Comparison of ENCODE assay signal across 8 cellular contexts in the genomic region with DNA sequence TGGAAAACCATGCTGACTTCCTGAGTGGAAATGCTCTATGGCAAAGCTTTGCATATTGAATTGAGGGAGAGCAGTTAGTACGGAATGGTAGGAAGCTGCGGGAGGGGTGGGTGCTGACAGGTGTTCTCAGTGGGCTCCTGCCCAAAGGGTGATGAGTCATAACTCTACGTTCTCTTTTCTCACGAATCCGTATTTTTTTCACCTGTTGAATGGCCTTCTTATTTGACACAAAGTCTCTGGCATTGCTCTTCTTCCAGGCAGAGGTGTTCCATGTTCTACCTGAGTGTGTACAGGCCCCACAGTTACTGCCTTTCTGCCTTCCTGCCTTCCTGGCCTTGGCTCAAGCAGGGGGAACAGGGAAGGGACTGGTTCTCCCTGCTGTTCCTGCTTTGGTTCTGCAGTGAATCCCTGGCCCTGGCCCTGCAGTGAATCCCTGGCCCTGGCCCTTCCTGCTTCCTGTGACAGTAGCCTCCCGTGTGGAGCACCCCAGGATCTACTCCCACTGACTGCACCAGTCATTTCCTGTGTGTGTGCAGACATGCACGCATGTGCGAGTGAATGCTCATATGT. TPM values are rescaled to one million over a fixed set of nuclear protein-coding genes. Genes with fewer than 3 reads are reported as not detected.
DNase-seq lines count a peak whose midpoint lies in the region; ATAC-seq, FAIRE-seq and TF ChIP-seq lines count a peak whose summit lies in the region.

No MANE protein-coding gene starts in this region.

- peak; percentile 39 for DNase-seq in iris pigment epithelial cell (ENCODE audit: low read depth)
- DNase-seq in stimulated activated CD4-positive, alpha-beta T cell treated with anti-CD3 and anti-CD28 coated beads, Interleukin-4, amount 100 ng/mL, for 24 hours: no peak
- no peak for DNase-seq in urothelium cell line (ENCODE audit: low spot score)
- DNase-seq in activated CD4-positive, alpha-beta T cell treated with anti-CD3 and anti-CD28 coated beads, Interleukin-2, amount 10 ng/mL, durations not matched to agents 7 days and 5 days: no peak

- no peaks in the 10 kb centered on the region for H3K27me3 Mint-ChIP-seq in activated CD4-positive, alpha-beta T cell treated with anti-CD3 and anti-CD28 coated beads, Interleukin-2, amount 10 ng/mL, durations not matched to agents 7 days and 5 days

- H3K9me3 Mint-ChIP-seq in activated CD4-positive, alpha-beta T cell treated with anti-CD3 and anti-CD28 coated beads, Interleukin-2, amount 10 ng/mL, durations not matched to agents 7 days and 5 days: no peaks in the 10 kb centered on the region

- H3K4me3 Mint-ChIP-seq in activated CD4-positive, alpha-beta T cell treated with anti-CD3 and anti-CD28 coated beads, Interleukin-2, amount 10 ng/mL, durations not matched to agents 7 days and 5 days: no peak overlapping the region

- peaks cover 33% of the 10 kb centered on the region for H3K4me1 Mint-ChIP-seq in activated CD4-positive, alpha-beta T cell treated with anti-CD3 and anti-CD28 coated beads, Interleukin-2, amount 10 ng/mL, durations not matched to agents 7 days and 5 days

- H3K27ac Mint-ChIP-seq in activated CD4-positive, alpha-beta T cell treated with anti-CD3 and anti-CD28 coated beads, Interleukin-2, amount 10 ng/mL, durations not matched to agents 7 days and 5 days: no peak overlapping the region

- ATAC-seq in GM21390 (IDR thresholded peaks at IDR 0.05; ENCODE audit: unreplicated experiment) (peak; percentile 49), GM21423 (IDR thresholded peaks at IDR 0.05; ENCODE audit: unreplicated experiment) (no peak)

- no peak for FAIRE-seq in urothelium cell line (lab: Jason Lieb, UNC)

- peaks cover 13% of the 10 kb centered on the region for H3K36me3 Mint-ChIP-seq in activated CD4-positive, alpha-beta T cell treated with anti-CD3 and anti-CD28 coated beads, Interleukin-2, amount 10 ng/mL, durations not matched to agents 7 days and 5 days (ENCODE audit: low read depth)

- no peak for TF ChIP-seq CTCF in C4-2B (conservative IDR thresholded peaks at IDR 0.05)

- CTCF ChIA-PET in activated CD4-positive, alpha-beta T cell treated with anti-CD3 and anti-CD28 coated beads, Interleukin-2, amount 10 ng/mL, durations not matched to agents 7 days and 5 days (lab: Charles Lee): no interaction called here

- peak overlapping the region; percentile 34 for H3K27ac ChIP-seq in C4-2B

- POLR2A ChIA-PET in activated CD4-positive, alpha-beta T cell treated with anti-CD3 and anti-CD28 coated beads, Interleukin-2, amount 10 ng/mL, durations not matched to agents 7 days and 5 days (lab: Charles Lee): no interaction called here

TF ChIP-seq in PFSK-1, 5 proteins besides CTCF, POLR2A, EP300 and RAD21:
- TF ChIP-seq TAF1 (IDR thresholded peaks at IDR 0.05; ENCODE audit: borderline replicate concordance, insufficient read depth, low read length) (peak; percentile 33; the same call in 1 of the 2 replicates), FOXP2 (optimal IDR thresholded peaks at IDR 0.05; ENCODE audit: borderline replicate concordance, extremely low read depth, extremely low read length, insufficient read depth) (no peak)

RNA-seq across cellular contexts. Expression of gene TRAK1, which starts 31.9 kb away (rescaled TPM):
- polyA plus RNA-seq in PFSK-1 (2012; ENCODE audit: insufficient read length, low read depth): 17.9 TPM
- total RNA-seq in activated CD4-positive, alpha-beta T cell treated with anti-CD3 and anti-CD28 coated beads, Interleukin-2, amount 10 ng/mL, durations not matched to agents 7 days and 5 days: 10 to 100 TPM; 23.7 to 24.1 TPM
